ENCODE assay signal across 11 cellular contexts in genomic region chr1:9730096-9730901, GRCh38.
A peak's percentile ranks its signal among the peaks of the same experiment; 100 is the strongest.
DNase-seq lines count a peak whose midpoint lies in the region; ATAC-seq, FAIRE-seq and TF ChIP-seq lines count a peak whose summit lies in the region.
"Had no signal": no experiment of that assay in that cellular context is flagged by ENCODE, and none has a peak within 500 bp of the region (broad histone marks: within the 10 kb centered on the region; RNA-seq: fewer than 3 reads in every experiment).

No MANE protein-coding gene starts in this region.

- H3K4me1 Mint-ChIP-seq in naive thymus-derived CD4-positive, alpha-beta T cell = peaks cover 37 to 82% (median 65%) of the 10 kb centered on the region in 7 donors

- in situ Hi-C loops in K562 (cut with MboI) = no loop called here

- H3K4me3 Mint-ChIP-seq in naive thymus-derived CD4-positive, alpha-beta T cell = peak overlapping the region; percentile 1 to 80 (median 70)

- H3K36me3 ChIP-seq in K562 (ENCODE audit: control insufficient read depth, insufficient read depth, low read length) = peaks cover 76% of the 10 kb centered on the region; the same call in 2 of the 3 replicates
- peaks cover 13 to 70% (median 27%) of the 10 kb centered on the region in 3 experiments for H3K36me3 ChIP-seq in naive thymus-derived CD4-positive, alpha-beta T cell (ENCODE audit: control insufficient read depth in 2 of 3, insufficient read depth in 3 of 3, low read length in 3 of 3)

- peaks cover 0 to 7% of the 10 kb centered on the region in 2 experiments; a peak in 1 of 5 replicates for H3K4me1 ChIP-seq in K562 (replicated peaks in 1 of 2; ENCODE audit: control insufficient read depth in 2 of 2, insufficient read depth in 2 of 2, low read length in 2 of 2)
- peaks cover 23 to 54% of the 10 kb centered on the region in 2 donors for H3K4me1 ChIP-seq in naive thymus-derived CD4-positive, alpha-beta T cell (ENCODE audit: control insufficient read depth in 2 of 2, insufficient read depth in 2 of 2, low read length in 2 of 2)

- no peak for TF ChIP-seq EP300 in K562 (IDR thresholded peaks at IDR 0.05; ENCODE audit: low read length)

- POLR2A ChIA-PET in K562 (lab: Yijun Ruan, JAX) = interaction anchor here (0.6 to 1.5 kb wide), 6 partner anchors 10 to 702 kb away, joined by 3 to 10 read pairs (median 3); no protein-coding TSS in a partner anchor
- POLR2A ChIA-PET in naive thymus-derived CD4-positive, alpha-beta T cell (lab: Charles Lee) = interaction anchor here (0.6 to 13.7 kb wide), 7 partner anchors 13 to 101 kb away, joined by 3 to 192 read pairs (median 4); no protein-coding TSS in a partner anchor

- H3K9me3 Mint-ChIP-seq in naive thymus-derived CD4-positive, alpha-beta T cell = peaks cover 0 to 23% (median 0%) of the 10 kb centered on the region in 11 donors

- DNase-seq in C1 segment of cervical spinal cord (lab: John Stamatoyannopoulos, UW) (peak in 9 of 14 donors; percentile 16 to 50 (median 37)), Kasumi-1 (lab: John Stamatoyannopoulos, UW) (peak; percentile 6 to 19), K562 (ENCODE audit: extremely low read depth in 1 of 4, low spot score in 3 of 4) (no peak), NAMALWA (ENCODE audit: low spot score) (no peak), iPS-NIHi11 (ENCODE audit: low spot score) (no peak)
- no peak for DNase-seq in naive thymus-derived CD4-positive, alpha-beta T cell
- DNase-seq: GOT3, NCI-H2029, SK-N-SH had no signal

- no peak for TF ChIP-seq CTCF in K562 (IDR thresholded peaks at IDR 0.05 in 2 of 3, conservative IDR thresholded peaks at IDR 0.05 in 1 of 3; ENCODE audit: insufficient read depth in 2 of 3, low read depth in 1 of 3, low read length in 3 of 3)

- H3K9me3 ChIP-seq in K562 (replicated peaks; ENCODE audit: control insufficient read depth, insufficient read depth, low read depth, low read length) = no peaks in the 10 kb centered on the region; the same call in 1 of the 2 replicates
- H3K9me3 ChIP-seq in naive thymus-derived CD4-positive, alpha-beta T cell (ENCODE audit: control insufficient read depth in 2 of 3, low read length in 3 of 3) = no peaks in the 10 kb centered on the region
- H3K9me3 ChIP-seq: SK-N-SH had no signal

- 89% methylated on average over 41 of the region's 45 CpGs for WGBS in K562 (ENCODE audit: insufficient coverage, low coverage, missing lambda C conversion rate)

- no peak overlapping the region for H3K4me3 ChIP-seq in K562
- H3K4me3 ChIP-seq in naive thymus-derived CD4-positive, alpha-beta T cell (ENCODE audit: low read length) = no peak overlapping the region

- no peak for FAIRE-seq in K562 (lab: Jason Lieb, UNC)

- ATAC-seq in K562 = no peak
- peak; percentile 49 for ATAC-seq in naive thymus-derived CD4-positive, alpha-beta T cell
- no peak for ATAC-seq in GM18520 (IDR thresholded peaks at IDR 0.05; ENCODE audit: unreplicated experiment)
- no peak for ATAC-seq in GM19324 (IDR thresholded peaks at IDR 0.05; ENCODE audit: low FRiP score, unreplicated experiment)

- H3K27me3 Mint-ChIP-seq in naive thymus-derived CD4-positive, alpha-beta T cell = no peaks in the 10 kb centered on the region

- no peaks in the 10 kb centered on the region for H3K27me3 ChIP-seq in K562 (ENCODE audit: control insufficient read depth in 2 of 2, insufficient read depth in 2 of 2, low read length in 2 of 2)
- H3K27me3 ChIP-seq in naive thymus-derived CD4-positive, alpha-beta T cell (ENCODE audit: control insufficient read depth in 2 of 2, insufficient read depth in 2 of 2, low read length in 2 of 2) = no peaks in the 10 kb centered on the region

- CTCF ChIA-PET in K562 (lab: Yijun Ruan, JAX; ENCODE audit: low intra/inter-chr PET ratio) = no interaction called here
- CTCF ChIA-PET in naive thymus-derived CD4-positive, alpha-beta T cell (lab: Charles Lee) = interaction anchor here (0.6 to 1.7 kb wide), 3 partner anchors 10 to 23 kb away, joined by 3 to 5 read pairs (median 4); no protein-coding TSS in a partner anchor

- H4K20me1 ChIP-seq in K562 (replicated peaks; ENCODE audit: control insufficient read depth, insufficient read depth, low read length) = no peaks in the 10 kb centered on the region

- no peak overlapping the region for H2AFZ ChIP-seq in K562 (ENCODE audit: low read depth, low read length)

- H3K27ac Mint-ChIP-seq in naive thymus-derived CD4-positive, alpha-beta T cell = peak overlapping the region; percentile 70 to 94 (median 91)

- H3K27ac ChIP-seq in K562 (ENCODE audit: extremely low read depth, low read depth, low read length) = no peak overlapping the region
- H3K27ac ChIP-seq in naive thymus-derived CD4-positive, alpha-beta T cell (ENCODE audit: low read depth, low read length) = no peak overlapping the region

- H3K36me3 Mint-ChIP-seq in naive thymus-derived CD4-positive, alpha-beta T cell = peaks cover 9 to 69% (median 48%) of the 10 kb centered on the region in 5 donors

- BruUV-seq in K562 (replicated peaks; lab: Mats Ljungman, UMichigan) = no TSS peak

- no peaks in the 10 kb centered on the region for H3K9me1 ChIP-seq in K562 (ENCODE audit: control insufficient read depth, insufficient read depth, low read length)

- no peak overlapping the region for H3K4me2 ChIP-seq in K562 (ENCODE audit: insufficient read depth, low read length)
- H3K4me2 ChIP-seq: SK-N-SH had no signal

- no peak for TF ChIP-seq RAD21 in K562 (CRISPR knock-in tag; conservative IDR thresholded peaks at IDR 0.05 in 1 of 2, IDR thresholded peaks at IDR 0.05 in 1 of 2)

- intact Hi-C loops in K562 (cut with micrococcal nuclease) = no loop called here
- intact Hi-C loops in naive thymus-derived CD4-positive, alpha-beta T cell (cut with micrococcal nuclease) = no loop called here

- no peaks in the 10 kb centered on the region for H3K79me2 ChIP-seq in K562 (ENCODE audit: control insufficient read depth, insufficient read depth, low read length)

- TF ChIP-seq POLR2A in K562 (conservative IDR thresholded peaks at IDR 0.05) = no peak

- peak overlapping the region in 1 of 2 experiments; percentile 52; a peak in 1 of 4 replicates for H3K9ac ChIP-seq in K562 (ENCODE audit: insufficient read depth in 1 of 2, low read depth in 2 of 2, low read length in 2 of 2)
- H3K9ac ChIP-seq: SK-N-SH had no signal

TF ChIP-seq in K562, 482 proteins besides CTCF, POLR2A, EP300 and RAD21:
- TF ChIP-seq PHTF2 (CRISPR knock-in tag; IDR thresholded peaks at IDR 0.05) (no peak), RB1 (IDR thresholded peaks at IDR 0.05; ENCODE audit: low read depth) (no peak), RFX7 (CRISPR knock-in tag; IDR thresholded peaks at IDR 0.05) (no peak), RBM22 (IDR thresholded peaks at IDR 0.05; ENCODE audit: low read depth, low read length, poor library complexity, severe bottlenecking) (peak; percentile 38), POLR2G (IDR thresholded peaks at IDR 0.05; ENCODE audit: low read depth, low read length) (peak; percentile 23; the same call in 1 of the 2 replicates), PHB2 (IDR thresholded peaks at IDR 0.05; ENCODE audit: low read depth) (no peak)
- TF ChIP-seq, protein P1, sequence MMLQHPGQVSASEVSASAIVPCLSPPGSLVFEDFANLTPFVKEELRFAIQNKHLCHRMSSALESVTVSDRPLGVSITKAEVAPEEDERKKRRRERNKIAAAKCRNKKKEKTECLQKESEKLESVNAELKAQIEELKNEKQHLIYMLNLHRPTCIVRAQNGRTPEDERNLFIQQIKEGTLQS (IDR thresholded peaks at IDR 0.05) = 0 out of 2 replicates have a peak, but pooled peaks have one; percentile 9
- TF ChIP-seq, protein P1 (CRISPR knock-in tag; conservative IDR thresholded peaks at IDR 0.05) = no peak

Comparison
In these comparisons a context has a peak if more than half of its experiments do, and no peak if none do; other contexts are left out.
1. DNase-seq: peak in C1 segment of cervical spinal cord (9 of 14) and Kasumi-1 (2 of 2); none in K562 (0 of 4), naive thymus-derived CD4-positive, alpha-beta T cell (0 of 9), NAMALWA (single experiment) and iPS-NIHi11 (single experiment).